In genomic region chr3:132017137-132017536, GRCh38 we compare ENCODE assay signal across 32 cellular contexts. TPM values are rescaled to one million over a fixed set of nuclear protein-coding genes. Genes with fewer than 3 reads are reported as not detected.
"Had no signal": no experiment of that assay in that cellular context is flagged by ENCODE, and none has a peak within 500 bp of the region (broad histone marks: within the 10 kb centered on the region; RNA-seq: fewer than 3 reads in every experiment).

No MANE protein-coding gene starts in this region.

- H3K9ac ChIP-seq: SK-N-SH had no signal

- H3K4me3 Mint-ChIP-seq: T-helper 1 cell treated with Interleukin-12 subunit alpha and Interleukin-12 subunit beta and Interleukin-4 antibody, amounts not matched to agents 30 μg/mL and 1 μg/mL, for 36 hours had no signal

- H3K9me3 ChIP-seq: MG63, SJSA1, SK-N-SH had no signal

- H3K4me2 ChIP-seq: SK-N-SH had no signal

- H3K36me3 ChIP-seq: MG63, SJSA1 had no signal

- H3K9me3 Mint-ChIP-seq: T-helper 1 cell treated with Interleukin-12 subunit alpha and Interleukin-12 subunit beta and Interleukin-4 antibody, amounts not matched to agents 30 μg/mL and 1 μg/mL, for 36 hours had no signal

- H3K27ac ChIP-seq: PC-9, RWPE1, SJSA1 had no signal

- H3K27ac Mint-ChIP-seq: T-helper 1 cell treated with Interleukin-12 subunit alpha and Interleukin-12 subunit beta and Interleukin-4 antibody, amounts not matched to agents 30 μg/mL and 1 μg/mL, for 36 hours had no signal

- DNase-seq: Kasumi-1, MG63, NCI-H1048, NCI-H1105, NCI-H1417, NCI-H1436, NCI-H146, NCI-H1694, NCI-H187, NCI-H1930, NCI-H2029 treated with DMSO at 0.1 percent for 48 hours, NCI-H2081 treated with DMSO at 0.1 percent for 48 hours, NCI-H2107, NCI-H2171, NCI-H226, NCI-H510A, NCI-H524, NCI-H526, NCI-H748 treated with DMSO at 0.1 percent for 48 hours, NCI-H82, PC-9, Right ventricle myocardium superior, SHP77 treated with DMSO at 0.1 percent for 48 hours, SK-N-SH, SW 1271, T-helper 1 cell had no signal

- FAIRE-seq: RCC 7860 had no signal

- H3K4me3 ChIP-seq: MG63, PC-9, SJSA1 had no signal

- H2AFZ ChIP-seq: PC-9 had no signal

- H3K27me3 ChIP-seq: SJSA1 had no signal

- ATAC-seq: Panc1 had no signal

RNA-seq across cellular contexts. Expression of gene CPNE4, which starts 17.7 kb away (rescaled TPM):
- total RNA-seq: OCI-LY7 had no signal
- polyA plus RNA-seq: SK-N-SH had no signal
